Comparison of ENCODE assay signal across 8 cellular contexts in genomic region chr21:36927718-36928117, GRCh38. TPM values are rescaled to one million over a fixed set of nuclear protein-coding genes. Genes with fewer than 3 reads are reported as not detected.
DNase-seq lines count a peak whose midpoint lies in the region; ATAC-seq and TF ChIP-seq lines count a peak whose summit lies in the region.

No MANE protein-coding gene starts in this region.

- H3K4me3 Mint-ChIP-seq in chondrocyte (ENCODE audit: unreplicated experiment), result no peak overlapping the region

- intact Hi-C loops in left lung (cut with DNase I), result loop anchor here in 1 of 2 donors (10.0 kb wide), 2 partner anchors 183 to 423 kb away; no protein-coding TSS in a partner anchor

- ATAC-seq in left lung (peak; percentile 94), GM18870 (IDR thresholded peaks at IDR 0.05; ENCODE audit: unreplicated experiment) (no peak)

- no peaks in the 10 kb centered on the region for H3K27me3 Mint-ChIP-seq in chondrocyte (ENCODE audit: low read depth)

- H3K4me1 Mint-ChIP-seq in chondrocyte (ENCODE audit: low read depth), result peaks cover 17% of the 10 kb centered on the region

- H3K36me3 ChIP-seq in left lung, result peaks cover 0 to 16% of the 10 kb centered on the region in 2 donors

- H3K4me1 ChIP-seq in left lung, result no peaks in the 10 kb centered on the region

- DNase-seq in AG09319 (ENCODE audit: extremely low read depth, low read depth) (peak; percentile 89), H4 (ENCODE audit: low spot score) (peak; percentile 80), NCI-H510A treated with DMSO at 0.1 percent for 48 hours (lab: John Stamatoyannopoulos, UW) (peak; percentile 63), chondrocyte (ENCODE audit: low spot score) (no peak), left lung (peak in 1 of 2 donors; percentile 56)
- peak; percentile 50 to 74 for DNase-seq in activated CD4-positive, alpha-beta T cell treated with anti-CD3 and anti-CD28 coated beads for 4 hours
- DNase-seq in stimulated activated CD4-positive, alpha-beta T cell treated with anti-CD3 and anti-CD28 coated beads, Interleukin-4, amount 100 ng/mL, for 4 hours, result peak; percentile 56 to 74

- H3K36me3 Mint-ChIP-seq in chondrocyte (ENCODE audit: low read depth), result peaks cover 7% of the 10 kb centered on the region

- no peaks in the 10 kb centered on the region for H3K9me3 Mint-ChIP-seq in chondrocyte (ENCODE audit: low read depth)

- TF ChIP-seq CTCF in AG09319 (IDR thresholded peaks at IDR 0.05; ENCODE audit: low read depth, low read length) (peak; percentile 96), chondrocyte (IDR thresholded peaks at IDR 0.05) (peak; percentile 99), left lung (IDR thresholded peaks at IDR 0.05) (peak; percentile 77 to 84)

- no peak overlapping the region for H3K27ac ChIP-seq in left lung

- H3K27ac Mint-ChIP-seq in chondrocyte (ENCODE audit: unreplicated experiment), result peak overlapping the region; percentile 61

- H3K27me3 ChIP-seq in left lung, result no peaks in the 10 kb centered on the region

- no peak overlapping the region for H3K4me3 ChIP-seq in left lung

- H3K9me3 ChIP-seq in left lung, result no peaks in the 10 kb centered on the region

RNA-seq across cellular contexts. Expression of gene HLCS, which starts 38.8 kb away (rescaled TPM):
- 26.0 and 31.7 TPM in 2 replicates for total RNA-seq in H4 (2014; rRNA removed; shearing (Covaris generic))
- total RNA-seq in chondrocyte (27.0 to 32.9 TPM (median 30.4 TPM) in 3 replicates), left lung (10 to 100 TPM; 17.4 to 25.3 TPM)
